ENCODE assay signal across 17 cellular contexts in genomic region chr10:113557389-113558321, GRCh38. TPM values are rescaled to one million over a fixed set of nuclear protein-coding genes. Genes with fewer than 3 reads are reported as not detected.
A peak's percentile ranks its signal among the peaks of the same experiment; 100 is the strongest.
DNase-seq lines count a peak whose midpoint lies in the region; ATAC-seq and TF ChIP-seq lines count a peak whose summit lies in the region.
"Had no signal": no experiment of that assay in that cellular context is flagged by ENCODE, and none has a peak within 500 bp of the region (broad histone marks: within the 10 kb centered on the region; RNA-seq: fewer than 3 reads in every experiment).

No MANE protein-coding gene starts in this region.

- H3K4me1 ChIP-seq in HUES6 (ENCODE audit: control insufficient read depth, insufficient read depth, low read length) (peaks cover 18% of the 10 kb centered on the region), iPS-20b (ENCODE audit: insufficient read depth, low read length) (peaks cover 15% of the 10 kb centered on the region)
- H3K4me1 ChIP-seq in CD8-positive, alpha-beta T cell (ENCODE audit: insufficient read depth, low read length): no peaks in the 10 kb centered on the region
- H3K4me1 ChIP-seq: prostate gland, uterus had no signal

- peak; percentile 1 for DNase-seq in amniotic epithelial cell (ENCODE audit: low read depth)
- peak; percentile 42 for DNase-seq in retina
- no peak for DNase-seq in CD8-positive, alpha-beta T cell
- DNase-seq in NCI-H82 treated with DMSO at 0.1 percent for 48 hours (lab: John Stamatoyannopoulos, UW; ENCODE audit: unreplicated experiment): no peak
- no peak for DNase-seq in middle frontal gyrus (ENCODE audit: extremely low spot score, low spot score)
- DNase-seq: activated naive CD4-positive, alpha-beta T cell; mucosa of descending colon; NCI-H1417 treated with DMSO at 0.1 percent for 48 hours; NCI-H526 treated with DMSO at 0.1 percent for 48 hours; stimulated activated CD4-positive, alpha-beta T cell treated with anti-CD3 and anti-CD28 coated beads, Interleukin-2, amount 100 ng/mL, for 24 hours; uterus had no signal

- H3K27ac ChIP-seq in HUES6 (ENCODE audit: low read depth, low read length) (no peak overlapping the region), iPS-20b (ENCODE audit: low read length) (no peak overlapping the region)
- H3K27ac ChIP-seq in CD8-positive, alpha-beta T cell (ENCODE audit: low read depth, low read length): no peak overlapping the region
- H3K27ac ChIP-seq: epithelial cell of prostate, prostate gland, uterus had no signal

- no peaks in the 10 kb centered on the region for H3K36me3 Mint-ChIP-seq in CD8-positive, alpha-beta T cell
- H3K36me3 Mint-ChIP-seq: IgD-negative memory B cell had no signal

- intact Hi-C loops in CD8-positive, alpha-beta T cell (cut with DNase I, micrococcal nuclease): no loop called here

- no peak overlapping the region for H3K4me3 Mint-ChIP-seq in CD8-positive, alpha-beta T cell

- H3K27me3 ChIP-seq in HUES6 (ENCODE audit: control insufficient read depth, insufficient read depth, low read length) (peaks cover 100% of the 10 kb centered on the region), iPS-20b (ENCODE audit: insufficient read depth, low read length) (peaks cover 100% of the 10 kb centered on the region)
- no peaks in the 10 kb centered on the region for H3K27me3 ChIP-seq in CD8-positive, alpha-beta T cell (ENCODE audit: insufficient read depth, low read length)
- H3K27me3 ChIP-seq: uterus had no signal

- H3K9me3 ChIP-seq in HUES6 (ENCODE audit: control insufficient read depth, insufficient read depth, low read depth, low read length) (no peaks in the 10 kb centered on the region), iPS-20b (ENCODE audit: insufficient read depth, low read depth, low read length) (no peaks in the 10 kb centered on the region)
- H3K9me3 ChIP-seq in CD8-positive, alpha-beta T cell (ENCODE audit: low read length): no peaks in the 10 kb centered on the region
- H3K9me3 ChIP-seq: mucosa of descending colon, prostate gland, uterus had no signal

- H3K4me1 Mint-ChIP-seq in CD8-positive, alpha-beta T cell (ENCODE audit: low read depth): peaks cover 4% of the 10 kb centered on the region

- H3K4me3 ChIP-seq in HUES6 (ENCODE audit: low read depth, low read length): peak overlapping the region; percentile 24
- peak overlapping the region; percentile 31 for H3K4me3 ChIP-seq in iPS-20b (ENCODE audit: low read length)
- no peak overlapping the region for H3K4me3 ChIP-seq in CD8-positive, alpha-beta T cell (ENCODE audit: low read depth, low read length)
- H3K4me3 ChIP-seq: mucosa of descending colon, prostate gland, uterus had no signal

- no peaks in the 10 kb centered on the region for H3K36me3 ChIP-seq in HUES6 (ENCODE audit: control insufficient read depth, insufficient read depth, low read length)
- no peaks in the 10 kb centered on the region for H3K36me3 ChIP-seq in iPS-20b (ENCODE audit: insufficient read depth, low read depth, low read length)
- no peaks in the 10 kb centered on the region for H3K36me3 ChIP-seq in CD8-positive, alpha-beta T cell (ENCODE audit: insufficient read depth, low read length)
- H3K36me3 ChIP-seq: prostate gland, uterus had no signal

- no peak for ATAC-seq in CD8-positive, alpha-beta T cell
- no peak for ATAC-seq in GM21528 (IDR thresholded peaks at IDR 0.05; ENCODE audit: low FRiP score, unreplicated experiment)
- ATAC-seq: mucosa of descending colon had no signal

- POLR2A ChIA-PET in CD8-positive, alpha-beta T cell (lab: Charles Lee): no interaction called here

- H3K9me3 Mint-ChIP-seq in CD8-positive, alpha-beta T cell: no peaks in the 10 kb centered on the region
- H3K9me3 Mint-ChIP-seq: IgD-negative memory B cell had no signal

- H3K9ac ChIP-seq in HUES6 (ENCODE audit: low read length) (no peak overlapping the region), iPS-20b (ENCODE audit: low read depth, low read length) (no peak overlapping the region)

- peaks cover 17% of the 10 kb centered on the region for H3K27me3 Mint-ChIP-seq in CD8-positive, alpha-beta T cell (ENCODE audit: low read depth)

- H3K27ac Mint-ChIP-seq in CD8-positive, alpha-beta T cell: no peak overlapping the region

- TF ChIP-seq CTCF in CD8-positive, alpha-beta T cell (IDR thresholded peaks at IDR 0.05): no peak

- CTCF ChIA-PET in CD8-positive, alpha-beta T cell (lab: Charles Lee): interaction anchor here (1.4 kb wide), 1 partner anchor 36 kb away, joined by 3 read pairs; no protein-coding TSS in a partner anchor

RNA-seq across cellular contexts. Expression of gene HABP2, which starts 4.8 kb away (rescaled TPM):
- not detected for total RNA-seq in CD8-positive, alpha-beta T cell
- total RNA-seq: mucosa of descending colon had no signal

Comparison
In these comparisons a context has a peak if more than half of its experiments do, and no peak if none do; other contexts are left out.
1. DNase-seq: peak in amniotic epithelial cell (single experiment) and retina (single experiment); none in CD8-positive, alpha-beta T cell (0 of 7), NCI-H82 treated with DMSO at 0.1 percent for 48 hours (single experiment) and middle frontal gyrus (single experiment).